Comparison of ENCODE assay signal across 1 cellular context in genomic region chr6:84033523-84034451, GRCh38.
TF ChIP-seq lines count a peak whose summit lies in the region.

TSS of gene MRAP2 (plus strand) at chr6:84033772. CDS start at chr6:84055319, 21,547 bp downstream.

TF ChIP-seq in K562, 482 proteins besides CTCF, POLR2A, EP300 and RAD21 (continued from another document and continues in another):
- TF ChIP-seq, protein P1, sequence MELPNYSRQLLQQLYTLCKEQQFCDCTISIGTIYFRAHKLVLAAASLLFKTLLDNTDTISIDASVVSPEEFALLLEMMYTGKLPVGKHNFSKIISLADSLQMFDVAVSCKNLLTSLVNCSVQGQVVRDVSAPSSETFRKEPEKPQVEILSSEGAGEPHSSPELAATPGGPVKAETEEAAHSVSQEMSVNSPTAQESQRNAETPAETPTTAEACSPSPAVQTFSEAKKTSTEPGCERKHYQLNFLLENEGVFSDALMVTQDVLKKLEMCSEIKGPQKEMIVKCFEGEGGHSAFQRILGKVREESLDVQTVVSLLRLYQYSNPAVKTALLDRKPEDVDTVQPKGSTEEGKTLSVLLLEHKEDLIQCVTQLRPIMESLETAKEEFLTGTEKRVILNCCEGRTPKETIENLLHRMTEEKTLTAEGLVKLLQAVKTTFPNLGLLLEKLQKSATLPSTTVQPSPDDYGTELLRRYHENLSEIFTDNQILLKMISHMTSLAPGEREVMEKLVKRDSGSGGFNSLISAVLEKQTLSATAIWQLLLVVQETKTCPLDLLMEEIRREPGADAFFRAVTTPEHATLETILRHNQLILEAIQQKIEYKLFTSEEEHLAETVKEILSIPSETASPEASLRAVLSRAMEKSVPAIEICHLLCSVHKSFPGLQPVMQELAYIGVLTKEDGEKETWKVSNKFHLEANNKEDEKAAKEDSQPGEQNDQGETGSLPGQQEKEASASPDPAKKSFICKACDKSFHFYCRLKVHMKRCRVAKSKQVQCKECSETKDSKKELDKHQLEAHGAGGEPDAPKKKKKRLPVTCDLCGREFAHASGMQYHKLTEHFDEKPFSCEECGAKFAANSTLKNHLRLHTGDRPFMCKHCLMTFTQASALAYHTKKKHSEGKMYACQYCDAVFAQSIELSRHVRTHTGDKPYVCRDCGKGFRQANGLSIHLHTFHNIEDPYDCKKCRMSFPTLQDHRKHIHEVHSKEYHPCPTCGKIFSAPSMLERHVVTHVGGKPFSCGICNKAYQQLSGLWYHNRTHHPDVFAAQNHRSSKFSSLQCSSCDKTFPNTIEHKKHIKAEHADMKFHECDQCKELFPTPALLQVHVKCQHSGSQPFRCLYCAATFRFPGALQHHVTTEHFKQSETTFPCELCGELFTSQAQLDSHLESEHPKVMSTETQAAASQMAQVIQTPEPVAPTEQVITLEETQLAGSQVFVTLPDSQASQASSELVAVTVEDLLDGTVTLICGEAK (IDR thresholded peaks at IDR 0.05): peak; percentile 32; the same call in 1 of the 2 replicates
- TF ChIP-seq, protein P1 (CRISPR knock-in tag; IDR thresholded peaks at IDR 0.05): no peak
- TF ChIP-seq, protein P2, sequence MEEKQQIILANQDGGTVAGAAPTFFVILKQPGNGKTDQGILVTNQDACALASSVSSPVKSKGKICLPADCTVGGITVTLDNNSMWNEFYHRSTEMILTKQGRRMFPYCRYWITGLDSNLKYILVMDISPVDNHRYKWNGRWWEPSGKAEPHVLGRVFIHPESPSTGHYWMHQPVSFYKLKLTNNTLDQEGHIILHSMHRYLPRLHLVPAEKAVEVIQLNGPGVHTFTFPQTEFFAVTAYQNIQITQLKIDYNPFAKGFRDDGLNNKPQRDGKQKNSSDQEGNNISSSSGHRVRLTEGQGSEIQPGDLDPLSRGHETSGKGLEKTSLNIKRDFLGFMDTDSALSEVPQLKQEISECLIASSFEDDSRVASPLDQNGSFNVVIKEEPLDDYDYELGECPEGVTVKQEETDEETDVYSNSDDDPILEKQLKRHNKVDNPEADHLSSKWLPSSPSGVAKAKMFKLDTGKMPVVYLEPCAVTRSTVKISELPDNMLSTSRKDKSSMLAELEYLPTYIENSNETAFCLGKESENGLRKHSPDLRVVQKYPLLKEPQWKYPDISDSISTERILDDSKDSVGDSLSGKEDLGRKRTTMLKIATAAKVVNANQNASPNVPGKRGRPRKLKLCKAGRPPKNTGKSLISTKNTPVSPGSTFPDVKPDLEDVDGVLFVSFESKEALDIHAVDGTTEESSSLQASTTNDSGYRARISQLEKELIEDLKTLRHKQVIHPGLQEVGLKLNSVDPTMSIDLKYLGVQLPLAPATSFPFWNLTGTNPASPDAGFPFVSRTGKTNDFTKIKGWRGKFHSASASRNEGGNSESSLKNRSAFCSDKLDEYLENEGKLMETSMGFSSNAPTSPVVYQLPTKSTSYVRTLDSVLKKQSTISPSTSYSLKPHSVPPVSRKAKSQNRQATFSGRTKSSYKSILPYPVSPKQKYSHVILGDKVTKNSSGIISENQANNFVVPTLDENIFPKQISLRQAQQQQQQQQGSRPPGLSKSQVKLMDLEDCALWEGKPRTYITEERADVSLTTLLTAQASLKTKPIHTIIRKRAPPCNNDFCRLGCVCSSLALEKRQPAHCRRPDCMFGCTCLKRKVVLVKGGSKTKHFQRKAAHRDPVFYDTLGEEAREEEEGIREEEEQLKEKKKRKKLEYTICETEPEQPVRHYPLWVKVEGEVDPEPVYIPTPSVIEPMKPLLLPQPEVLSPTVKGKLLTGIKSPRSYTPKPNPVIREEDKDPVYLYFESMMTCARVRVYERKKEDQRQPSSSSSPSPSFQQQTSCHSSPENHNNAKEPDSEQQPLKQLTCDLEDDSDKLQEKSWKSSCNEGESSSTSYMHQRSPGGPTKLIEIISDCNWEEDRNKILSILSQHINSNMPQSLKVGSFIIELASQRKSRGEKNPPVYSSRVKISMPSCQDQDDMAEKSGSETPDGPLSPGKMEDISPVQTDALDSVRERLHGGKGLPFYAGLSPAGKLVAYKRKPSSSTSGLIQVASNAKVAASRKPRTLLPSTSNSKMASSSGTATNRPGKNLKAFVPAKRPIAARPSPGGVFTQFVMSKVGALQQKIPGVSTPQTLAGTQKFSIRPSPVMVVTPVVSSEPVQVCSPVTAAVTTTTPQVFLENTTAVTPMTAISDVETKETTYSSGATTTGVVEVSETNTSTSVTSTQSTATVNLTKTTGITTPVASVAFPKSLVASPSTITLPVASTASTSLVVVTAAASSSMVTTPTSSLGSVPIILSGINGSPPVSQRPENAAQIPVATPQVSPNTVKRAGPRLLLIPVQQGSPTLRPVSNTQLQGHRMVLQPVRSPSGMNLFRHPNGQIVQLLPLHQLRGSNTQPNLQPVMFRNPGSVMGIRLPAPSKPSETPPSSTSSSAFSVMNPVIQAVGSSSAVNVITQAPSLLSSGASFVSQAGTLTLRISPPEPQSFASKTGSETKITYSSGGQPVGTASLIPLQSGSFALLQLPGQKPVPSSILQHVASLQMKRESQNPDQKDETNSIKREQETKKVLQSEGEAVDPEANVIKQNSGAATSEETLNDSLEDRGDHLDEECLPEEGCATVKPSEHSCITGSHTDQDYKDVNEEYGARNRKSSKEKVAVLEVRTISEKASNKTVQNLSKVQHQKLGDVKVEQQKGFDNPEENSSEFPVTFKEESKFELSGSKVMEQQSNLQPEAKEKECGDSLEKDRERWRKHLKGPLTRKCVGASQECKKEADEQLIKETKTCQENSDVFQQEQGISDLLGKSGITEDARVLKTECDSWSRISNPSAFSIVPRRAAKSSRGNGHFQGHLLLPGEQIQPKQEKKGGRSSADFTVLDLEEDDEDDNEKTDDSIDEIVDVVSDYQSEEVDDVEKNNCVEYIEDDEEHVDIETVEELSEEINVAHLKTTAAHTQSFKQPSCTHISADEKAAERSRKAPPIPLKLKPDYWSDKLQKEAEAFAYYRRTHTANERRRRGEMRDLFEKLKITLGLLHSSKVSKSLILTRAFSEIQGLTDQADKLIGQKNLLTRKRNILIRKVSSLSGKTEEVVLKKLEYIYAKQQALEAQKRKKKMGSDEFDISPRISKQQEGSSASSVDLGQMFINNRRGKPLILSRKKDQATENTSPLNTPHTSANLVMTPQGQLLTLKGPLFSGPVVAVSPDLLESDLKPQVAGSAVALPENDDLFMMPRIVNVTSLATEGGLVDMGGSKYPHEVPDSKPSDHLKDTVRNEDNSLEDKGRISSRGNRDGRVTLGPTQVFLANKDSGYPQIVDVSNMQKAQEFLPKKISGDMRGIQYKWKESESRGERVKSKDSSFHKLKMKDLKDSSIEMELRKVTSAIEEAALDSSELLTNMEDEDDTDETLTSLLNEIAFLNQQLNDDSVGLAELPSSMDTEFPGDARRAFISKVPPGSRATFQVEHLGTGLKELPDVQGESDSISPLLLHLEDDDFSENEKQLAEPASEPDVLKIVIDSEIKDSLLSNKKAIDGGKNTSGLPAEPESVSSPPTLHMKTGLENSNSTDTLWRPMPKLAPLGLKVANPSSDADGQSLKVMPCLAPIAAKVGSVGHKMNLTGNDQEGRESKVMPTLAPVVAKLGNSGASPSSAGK (IDR thresholded peaks at IDR 0.05): peak; percentile 56
- TF ChIP-seq ETV5 (CRISPR knock-in tag; IDR thresholded peaks at IDR 0.05; ENCODE audit: low read depth): 0 out of 2 replicates have a peak, but pooled peaks have one; percentile 37
- peak; percentile 26; the same call in 1 of the 2 replicates for TF ChIP-seq ATF7 (IDR thresholded peaks at IDR 0.05)
- no peak for TF ChIP-seq TARDBP (IDR thresholded peaks at IDR 0.05)
- TF ChIP-seq ZNF217 (CRISPR knock-in tag; IDR thresholded peaks at IDR 0.05): no peak
- TF ChIP-seq RBM22 (IDR thresholded peaks at IDR 0.05; ENCODE audit: low read depth, low read length, poor library complexity, severe bottlenecking): no peak
- no peak for TF ChIP-seq MBD2 (IDR thresholded peaks at IDR 0.05; ENCODE audit: borderline replicate concordance, low read depth)
- TF ChIP-seq, protein P3, sequence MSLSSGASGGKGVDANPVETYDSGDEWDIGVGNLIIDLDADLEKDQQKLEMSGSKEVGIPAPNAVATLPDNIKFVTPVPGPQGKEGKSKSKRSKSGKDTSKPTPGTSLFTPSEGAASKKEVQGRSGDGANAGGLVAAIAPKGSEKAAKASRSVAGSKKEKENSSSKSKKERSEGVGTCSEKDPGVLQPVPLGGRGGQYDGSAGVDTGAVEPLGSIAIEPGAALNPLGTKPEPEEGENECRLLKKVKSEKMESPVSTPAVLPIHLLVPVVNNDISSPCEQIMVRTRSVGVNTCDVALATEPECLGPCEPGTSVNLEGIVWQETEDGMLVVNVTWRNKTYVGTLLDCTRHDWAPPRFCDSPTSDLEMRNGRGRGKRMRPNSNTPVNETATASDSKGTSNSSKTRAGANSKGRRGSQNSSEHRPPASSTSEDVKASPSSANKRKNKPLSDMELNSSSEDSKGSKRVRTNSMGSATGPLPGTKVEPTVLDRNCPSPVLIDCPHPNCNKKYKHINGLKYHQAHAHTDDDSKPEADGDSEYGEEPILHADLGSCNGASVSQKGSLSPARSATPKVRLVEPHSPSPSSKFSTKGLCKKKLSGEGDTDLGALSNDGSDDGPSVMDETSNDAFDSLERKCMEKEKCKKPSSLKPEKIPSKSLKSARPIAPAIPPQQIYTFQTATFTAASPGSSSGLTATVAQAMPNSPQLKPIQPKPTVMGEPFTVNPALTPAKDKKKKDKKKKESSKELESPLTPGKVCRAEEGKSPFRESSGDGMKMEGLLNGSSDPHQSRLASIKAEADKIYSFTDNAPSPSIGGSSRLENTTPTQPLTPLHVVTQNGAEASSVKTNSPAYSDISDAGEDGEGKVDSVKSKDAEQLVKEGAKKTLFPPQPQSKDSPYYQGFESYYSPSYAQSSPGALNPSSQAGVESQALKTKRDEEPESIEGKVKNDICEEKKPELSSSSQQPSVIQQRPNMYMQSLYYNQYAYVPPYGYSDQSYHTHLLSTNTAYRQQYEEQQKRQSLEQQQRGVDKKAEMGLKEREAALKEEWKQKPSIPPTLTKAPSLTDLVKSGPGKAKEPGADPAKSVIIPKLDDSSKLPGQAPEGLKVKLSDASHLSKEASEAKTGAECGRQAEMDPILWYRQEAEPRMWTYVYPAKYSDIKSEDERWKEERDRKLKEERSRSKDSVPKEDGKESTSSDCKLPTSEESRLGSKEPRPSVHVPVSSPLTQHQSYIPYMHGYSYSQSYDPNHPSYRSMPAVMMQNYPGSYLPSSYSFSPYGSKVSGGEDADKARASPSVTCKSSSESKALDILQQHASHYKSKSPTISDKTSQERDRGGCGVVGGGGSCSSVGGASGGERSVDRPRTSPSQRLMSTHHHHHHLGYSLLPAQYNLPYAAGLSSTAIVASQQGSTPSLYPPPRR (CRISPR knock-in tag; IDR thresholded peaks at IDR 0.05; ENCODE audit: borderline replicate concordance): no peak
- no peak for TF ChIP-seq ZBTB5 (IDR thresholded peaks at IDR 0.05)
- no peak for TF ChIP-seq THRAP3 (IDR thresholded peaks at IDR 0.05; ENCODE audit: borderline replicate concordance)
- TF ChIP-seq RBFOX2 (IDR thresholded peaks at IDR 0.05; ENCODE audit: low read depth, low read length): peak; percentile 75
- no peak for TF ChIP-seq ZNF436 (CRISPR knock-in tag; IDR thresholded peaks at IDR 0.05)
- no peak for TF ChIP-seq ETS2 (tag; IDR thresholded peaks at IDR 0.05; ENCODE audit: borderline replicate concordance, poor library complexity, severe bottlenecking)
- TF ChIP-seq, protein P4, sequence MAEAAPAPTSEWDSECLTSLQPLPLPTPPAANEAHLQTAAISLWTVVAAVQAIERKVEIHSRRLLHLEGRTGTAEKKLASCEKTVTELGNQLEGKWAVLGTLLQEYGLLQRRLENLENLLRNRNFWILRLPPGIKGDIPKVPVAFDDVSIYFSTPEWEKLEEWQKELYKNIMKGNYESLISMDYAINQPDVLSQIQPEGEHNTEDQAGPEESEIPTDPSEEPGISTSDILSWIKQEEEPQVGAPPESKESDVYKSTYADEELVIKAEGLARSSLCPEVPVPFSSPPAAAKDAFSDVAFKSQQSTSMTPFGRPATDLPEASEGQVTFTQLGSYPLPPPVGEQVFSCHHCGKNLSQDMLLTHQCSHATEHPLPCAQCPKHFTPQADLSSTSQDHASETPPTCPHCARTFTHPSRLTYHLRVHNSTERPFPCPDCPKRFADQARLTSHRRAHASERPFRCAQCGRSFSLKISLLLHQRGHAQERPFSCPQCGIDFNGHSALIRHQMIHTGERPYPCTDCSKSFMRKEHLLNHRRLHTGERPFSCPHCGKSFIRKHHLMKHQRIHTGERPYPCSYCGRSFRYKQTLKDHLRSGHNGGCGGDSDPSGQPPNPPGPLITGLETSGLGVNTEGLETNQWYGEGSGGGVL (CRISPR knock-in tag; IDR thresholded peaks at IDR 0.05): no peak
- TF ChIP-seq NCOA6 (IDR thresholded peaks at IDR 0.05): no peak
